In the genomic region with DNA sequence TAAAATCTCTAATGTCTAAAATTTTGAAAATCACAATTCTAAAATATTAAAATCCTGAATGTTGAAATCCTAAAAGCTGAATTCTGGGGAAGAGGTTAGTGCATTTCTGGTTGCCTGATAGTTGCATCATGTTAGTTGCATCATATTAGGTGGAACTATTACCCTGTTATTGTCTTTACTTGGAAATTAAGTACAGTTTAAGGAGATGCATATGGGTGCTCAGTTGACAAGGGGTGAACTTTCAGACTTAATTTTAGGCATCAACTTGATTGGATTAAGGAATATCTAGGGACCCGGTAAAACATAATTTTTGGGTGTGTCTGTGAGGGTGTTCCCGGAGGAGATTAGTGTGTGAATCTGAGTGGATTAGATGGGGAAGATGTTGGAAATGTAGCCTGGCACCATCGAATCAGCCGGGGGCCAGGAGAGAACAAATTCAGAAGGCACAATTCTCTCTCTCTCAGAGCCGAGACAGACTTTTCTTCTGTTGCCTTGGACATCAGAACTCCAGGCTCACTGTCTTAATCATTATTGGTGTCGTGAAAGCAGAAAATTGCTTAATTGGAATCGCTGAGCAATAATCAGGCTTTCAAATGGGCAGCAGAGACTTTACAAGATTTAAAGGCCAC, we compare ENCODE assay signal across 24 cellular contexts.
DNase-seq lines count a peak whose midpoint lies in the region; ATAC-seq, FAIRE-seq and TF ChIP-seq lines count a peak whose summit lies in the region.
"Had no signal": no experiment of that assay in that cellular context is flagged by ENCODE, and none has a peak within 500 bp of the region (broad histone marks: within the 10 kb centered on the region; RNA-seq: fewer than 3 reads in every experiment).

No MANE protein-coding gene starts in this region.

- TF ChIP-seq EP300 in K562 (IDR thresholded peaks at IDR 0.05; ENCODE audit: low read length) (peak; percentile 85), gastroesophageal sphincter (IDR thresholded peaks at IDR 0.05) (no peak)

- no peaks in the 10 kb centered on the region for H3K9me3 ChIP-seq in HEK293 (ENCODE audit: control insufficient read depth, insufficient read depth, low read depth, low read length)
- no peaks in the 10 kb centered on the region for H3K9me3 ChIP-seq in K562 (replicated peaks; ENCODE audit: control insufficient read depth, insufficient read depth, low read depth, low read length)
- H3K9me3 ChIP-seq in gastroesophageal sphincter = no peaks in the 10 kb centered on the region
- H3K9me3 ChIP-seq: esophagus squamous epithelium, heart right ventricle, SJCRH30, uterus had no signal

- TF ChIP-seq RAD21 in K562 (CRISPR knock-in tag; conservative IDR thresholded peaks at IDR 0.05 in 1 of 2, IDR thresholded peaks at IDR 0.05 in 1 of 2) = peak in 1 of 2 experiments; percentile 31; a peak in 2 of 4 replicates

- H3K9me1 ChIP-seq in K562 (ENCODE audit: control insufficient read depth, insufficient read depth, low read length) = no peaks in the 10 kb centered on the region

- POLR2A ChIA-PET in HEK293 (lab: Yijun Ruan, JAX) = no interaction called here
- POLR2A ChIA-PET in K562 (lab: Yijun Ruan, JAX) = interaction anchor here (0.6 kb wide), 1 partner anchor 285 kb away, joined by 5 read pairs; no protein-coding TSS in a partner anchor

- H3K27me3 ChIP-seq in K562 (ENCODE audit: control insufficient read depth in 2 of 2, insufficient read depth in 2 of 2, low read length in 2 of 2) (no peaks in the 10 kb centered on the region), gastroesophageal sphincter (no peaks in the 10 kb centered on the region), H7 (ENCODE audit: control insufficient read depth, insufficient read depth, low read length) (no peaks in the 10 kb centered on the region)
- H3K27me3 ChIP-seq: brain microvascular endothelial cell, esophagus squamous epithelium, SJCRH30, uterus had no signal

- DNase-seq in AG10803 (ENCODE audit: low read depth) (peak; percentile 59), K562 (ENCODE audit: extremely low read depth in 1 of 4, low spot score in 3 of 4) (no peak), H7 (no peak), posterior cingulate gyrus (no peak)
- DNase-seq in activated CD8-positive, alpha-beta memory T cell treated with anti-CD3 and anti-CD28 coated beads, Interleukin-2, amount 50 U/mL, for 48 hours = no peak
- DNase-seq in effector CD8-positive, alpha-beta T cell (lab: John Stamatoyannopoulos, UW) = no peak
- DNase-seq: activated CD4-positive, alpha-beta T cell treated with anti-CD3 and anti-CD28 coated beads, Interleukin-2, amount 10 ng/mL, durations not matched to agents 7 days and 5 days; activated effector memory CD4-positive, alpha-beta T cell treated with Interleukin-2 at 50 U/mL for 16 hours; brain microvascular endothelial cell; esophagus squamous epithelium; heart right ventricle; HFFc6; left colon; naive thymus-derived CD8-positive, alpha-beta T cell; NCI-H1048; NCI-H345; SJCRH30; stimulated activated CD8-positive, alpha-beta memory T cell treated with anti-CD3 and anti-CD28 coated beads, Interleukin-4, amount 100 ng/mL, for 48 hours; substantia nigra; uterus had no signal

- WGBS in K562 (ENCODE audit: insufficient coverage, low coverage, missing lambda C conversion rate) = 24% methylated on average over 7 of the region's 7 CpGs
- WGBS in gastroesophageal sphincter (ENCODE audit: low coverage in 1 of 2), 2 donors = 66 to 71% methylated on average over 6 to 7 of the region's 7 CpGs

- H2AFZ ChIP-seq in K562 (ENCODE audit: low read depth, low read length) = no peak overlapping the region

- CTCF ChIA-PET in HEK293 (lab: Yijun Ruan, JAX) = no interaction called here
- CTCF ChIA-PET in K562 (lab: Yijun Ruan, JAX; ENCODE audit: low intra/inter-chr PET ratio) = no interaction called here

- intact Hi-C loops in K562 (cut with micrococcal nuclease) (no loop called here), posterior cingulate gyrus (cut with DNase I) (no loop called here)

- no peaks in the 10 kb centered on the region for H3K79me2 ChIP-seq in K562 (ENCODE audit: control insufficient read depth, insufficient read depth, low read length)

- H3K36me3 ChIP-seq in HEK293 (ENCODE audit: control insufficient read depth in 2 of 2, insufficient read depth in 1 of 2, low read length in 2 of 2) = no peaks in the 10 kb centered on the region
- no peaks in the 10 kb centered on the region for H3K36me3 ChIP-seq in K562 (ENCODE audit: control insufficient read depth, insufficient read depth, low read length)
- no peaks in the 10 kb centered on the region for H3K36me3 ChIP-seq in gastroesophageal sphincter
- no peaks in the 10 kb centered on the region for H3K36me3 ChIP-seq in H7 (replicated peaks; ENCODE audit: control insufficient read depth, insufficient read depth, low read length)
- H3K36me3 ChIP-seq: brain microvascular endothelial cell, esophagus squamous epithelium, heart right ventricle, SJCRH30, uterus had no signal

- no peaks in the 10 kb centered on the region for H4K20me1 ChIP-seq in K562 (replicated peaks; ENCODE audit: control insufficient read depth, insufficient read depth, low read length)

- H3K4me2 ChIP-seq in K562 (ENCODE audit: insufficient read depth, low read length) = no peak overlapping the region; the same call in 1 of the 2 replicates

- H3K4me1 ChIP-seq in HEK293 (ENCODE audit: control insufficient read depth, insufficient read depth, low read length) (no peaks in the 10 kb centered on the region), K562 (replicated peaks in 1 of 2; ENCODE audit: control insufficient read depth in 2 of 2, insufficient read depth in 2 of 2, low read length in 2 of 2) (no peaks in the 10 kb centered on the region; a peak in 1 of 5 replicates), gastroesophageal sphincter (no peaks in the 10 kb centered on the region)
- H3K4me1 ChIP-seq: esophagus squamous epithelium, heart right ventricle, SJCRH30, uterus had no signal

- ATAC-seq in K562 = peak; percentile 79; the same call in 2 of the 3 replicates
- peak; percentile 70 for ATAC-seq in gastroesophageal sphincter
- ATAC-seq: heart right ventricle; left colon; naive thymus-derived CD8-positive, alpha-beta T cell; Panc1 had no signal

- TF ChIP-seq CTCF in AG10803 (conservative IDR thresholded peaks at IDR 0.05; ENCODE audit: low read length) (no peak), HEK293 (tag by site-specific recombination; IDR thresholded peaks at IDR 0.05) (no peak), K562 (IDR thresholded peaks at IDR 0.05 in 2 of 3, conservative IDR thresholded peaks at IDR 0.05 in 1 of 3; ENCODE audit: insufficient read depth in 2 of 3, low read depth in 1 of 3, low read length in 3 of 3) (no peak), gastroesophageal sphincter (IDR thresholded peaks at IDR 0.05) (no peak)

- no peak overlapping the region for H3K9ac ChIP-seq in K562 (ENCODE audit: insufficient read depth in 1 of 2, low read depth in 2 of 2, low read length in 2 of 2)

- H3K27ac ChIP-seq in HEK293 (ENCODE audit: extremely low read depth, low read depth, low read length) = no peak overlapping the region
- H3K27ac ChIP-seq in K562 (ENCODE audit: extremely low read depth, low read depth, low read length) = no peak overlapping the region
- H3K27ac ChIP-seq in gastroesophageal sphincter = peak overlapping the region in 1 of 4 donors; percentile 8
- H3K27ac ChIP-seq: brain microvascular endothelial cell, esophagus squamous epithelium, heart right ventricle, SJCRH30, uterus had no signal

- BruUV-seq in K562 (replicated peaks; lab: Mats Ljungman, UMichigan) = no TSS peak

- in situ Hi-C loops in K562 (cut with MboI) = no loop called here

- FAIRE-seq in K562 (lab: Jason Lieb, UNC) = no peak
- FAIRE-seq: colon had no signal

- TF ChIP-seq POLR2A in K562 (conservative IDR thresholded peaks at IDR 0.05) (no peak), gastroesophageal sphincter (IDR thresholded peaks at IDR 0.05) (no peak)

- H3K4me3 ChIP-seq in AG10803 (ENCODE audit: low read length) (no peak overlapping the region), HEK293 (ENCODE audit: low read depth, low read length) (no peak overlapping the region), K562 (no peak overlapping the region), gastroesophageal sphincter (no peak overlapping the region), H7 (ENCODE audit: insufficient read depth, low read depth, low read length) (no peak overlapping the region)
- H3K4me3 ChIP-seq: esophagus squamous epithelium, heart right ventricle, SJCRH30, uterus had no signal

TF ChIP-seq in K562, 482 proteins besides CTCF, POLR2A, EP300 and RAD21 (continues in another document):
- TF ChIP-seq, protein P1, sequence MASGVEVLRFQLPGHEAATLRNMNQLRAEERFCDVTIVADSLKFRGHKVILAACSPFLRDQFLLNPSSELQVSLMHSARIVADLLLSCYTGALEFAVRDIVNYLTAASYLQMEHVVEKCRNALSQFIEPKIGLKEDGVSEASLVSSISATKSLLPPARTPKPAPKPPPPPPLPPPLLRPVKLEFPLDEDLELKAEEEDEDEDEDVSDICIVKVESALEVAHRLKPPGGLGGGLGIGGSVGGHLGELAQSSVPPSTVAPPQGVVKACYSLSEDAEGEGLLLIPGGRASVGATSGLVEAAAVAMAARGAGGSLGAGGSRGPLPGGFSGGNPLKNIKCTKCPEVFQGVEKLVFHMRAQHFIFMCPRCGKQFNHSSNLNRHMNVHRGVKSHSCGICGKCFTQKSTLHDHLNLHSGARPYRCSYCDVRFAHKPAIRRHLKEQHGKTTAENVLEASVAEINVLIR (CRISPR knock-in tag; IDR thresholded peaks at IDR 0.05) = 0 out of 2 replicates have a peak, but pooled peaks have one; percentile 34
- no peak for TF ChIP-seq NFYB (IDR thresholded peaks at IDR 0.05; ENCODE audit: extremely low read depth, insufficient read length)
